Comparison of ENCODE assay signal across 9 cellular contexts in genomic region chr4:112312610-112313239, GRCh38. TPM values are rescaled to one million over a fixed set of nuclear protein-coding genes. Genes with fewer than 3 reads are reported as not detected.
DNase-seq lines count a peak whose midpoint lies in the region; ATAC-seq, FAIRE-seq and TF ChIP-seq lines count a peak whose summit lies in the region.
"Had no signal": no experiment of that assay in that cellular context is flagged by ENCODE, and none has a peak within 500 bp of the region (broad histone marks: within the 10 kb centered on the region; RNA-seq: fewer than 3 reads in every experiment).

No MANE protein-coding gene starts in this region.

- H3F3A ChIP-seq in OCI-LY1 (ENCODE audit: insufficient read depth, low read length), result no peaks in the 10 kb centered on the region

- intact Hi-C loops in MCF 10A (cut with micrococcal nuclease), result no loop called here
- intact Hi-C loops in activated T-helper 2 cell treated with anti-CD3 and anti-CD28 coated beads, Interferon-gamma antibody, Interleukin-2, Interleukin-4, amounts not matched to agents 10 μg/mL and 5 μg/mL and 100 μg/mL, durations not matched to agents 14 hours and 24 hours and 36 hours (cut with micrococcal nuclease), result no loop called here

- peak overlapping the region in 10 of 11 experiments; percentile 12 to 89 (median 66); a peak in 19 of 22 replicates for H3K4me2 ChIP-seq in BLaER1 treated with 17β-estradiol and CSF1 and Interleukin-3, amounts not matched to agents 10 nM and 100 nM
- peak overlapping the region; percentile 48 for H3K4me2 ChIP-seq in OCI-LY1 (ENCODE audit: low read length)
- H3K4me2 ChIP-seq: BLaER1 had no signal

- ATAC-seq in HG02973 (IDR thresholded peaks at IDR 0.05; ENCODE audit: unreplicated experiment), result peak; percentile 98

- TF ChIP-seq CTCF in OCI-LY1 (IDR thresholded peaks at IDR 0.05; ENCODE audit: low read length) (no peak), MCF 10A (IDR thresholded peaks at IDR 0.05; ENCODE audit: unreplicated experiment) (no peak)

- CTCF ChIA-PET in MCF 10A (lab: Yijun Ruan, JAX), result interaction anchor here (1.0 to 2.9 kb wide), 3 partner anchors 14 to 16 kb away, joined by 4 to 14 read pairs (median 8); no protein-coding TSS in a partner anchor

- peaks cover 14% of the 10 kb centered on the region for H3K36me3 Mint-ChIP-seq in MCF 10A (ENCODE audit: insufficient read depth, unreplicated experiment)
- H3K36me3 Mint-ChIP-seq in activated T-helper 2 cell treated with anti-CD3 and anti-CD28 coated beads, Interferon-gamma antibody, Interleukin-2, Interleukin-4, amounts not matched to agents 10 μg/mL and 5 μg/mL and 100 μg/mL, durations not matched to agents 14 hours and 24 hours and 36 hours (ENCODE audit: low read depth), result no peaks in the 10 kb centered on the region

- no peaks in the 10 kb centered on the region for H3K27me3 ChIP-seq in BLaER1 treated with 17β-estradiol and CSF1 and Interleukin-3, amounts not matched to agents 10 nM and 100 nM
- H3K27me3 ChIP-seq in OCI-LY1 (ENCODE audit: insufficient read depth, low read length), result no peaks in the 10 kb centered on the region
- H3K27me3 ChIP-seq: BLaER1 had no signal

- H3K9ac ChIP-seq in BLaER1 treated with 17β-estradiol and CSF1 and Interleukin-3, amounts not matched to agents 10 nM and 100 nM, result peak overlapping the region in 2 of 11 experiments; percentile 11 to 29; a peak in 6 of 22 replicates
- peak overlapping the region; percentile 3; the same call in 1 of the 2 replicates for H3K9ac ChIP-seq in OCI-LY1 (ENCODE audit: low read length)
- H3K9ac ChIP-seq: BLaER1 had no signal

- peak overlapping the region in 10 of 11 experiments; percentile 16 to 77 (median 54); a peak in 16 of 22 replicates for H3K27ac ChIP-seq in BLaER1 treated with 17β-estradiol and CSF1 and Interleukin-3, amounts not matched to agents 10 nM and 100 nM
- H3K27ac ChIP-seq in OCI-LY1 (ENCODE audit: low read depth, low read length, poor library complexity, severe bottlenecking), result peak overlapping the region; percentile 72
- H3K27ac ChIP-seq: BLaER1 had no signal

- no peaks in the 10 kb centered on the region; a peak in 1 of 22 replicates for H4K20me1 ChIP-seq in BLaER1 treated with 17β-estradiol and CSF1 and Interleukin-3, amounts not matched to agents 10 nM and 100 nM
- H4K20me1 ChIP-seq in OCI-LY1 (ENCODE audit: insufficient read depth, low read length), result no peaks in the 10 kb centered on the region
- H4K20me1 ChIP-seq: BLaER1 had no signal

- H3K9me3 Mint-ChIP-seq in MCF 10A (ENCODE audit: unreplicated experiment), result no peaks in the 10 kb centered on the region
- no peaks in the 10 kb centered on the region for H3K9me3 Mint-ChIP-seq in activated T-helper 2 cell treated with anti-CD3 and anti-CD28 coated beads, Interferon-gamma antibody, Interleukin-2, Interleukin-4, amounts not matched to agents 10 μg/mL and 5 μg/mL and 100 μg/mL, durations not matched to agents 14 hours and 24 hours and 36 hours

- H3K27me3 Mint-ChIP-seq in MCF 10A (ENCODE audit: insufficient read depth, unreplicated experiment), result no peaks in the 10 kb centered on the region
- no peaks in the 10 kb centered on the region for H3K27me3 Mint-ChIP-seq in activated T-helper 2 cell treated with anti-CD3 and anti-CD28 coated beads, Interferon-gamma antibody, Interleukin-2, Interleukin-4, amounts not matched to agents 10 μg/mL and 5 μg/mL and 100 μg/mL, durations not matched to agents 14 hours and 24 hours and 36 hours (ENCODE audit: low read depth)

- H3K79me2 ChIP-seq in OCI-LY1 (ENCODE audit: insufficient read depth, low read length), result no peaks in the 10 kb centered on the region

- H3K4me3 ChIP-seq in BLaER1 treated with 17β-estradiol and CSF1 and Interleukin-3, amounts not matched to agents 10 nM and 100 nM, result no peak overlapping the region; a peak in 1 of 20 replicates
- peak overlapping the region; percentile 15 for H3K4me3 ChIP-seq in OCI-LY1 (ENCODE audit: low read depth, low read length, poor library complexity, severe bottlenecking)
- H3K4me3 ChIP-seq: BLaER1 had no signal

- no peaks in the 10 kb centered on the region for H3K9me2 ChIP-seq in OCI-LY1 (ENCODE audit: low read depth, low read length)

- POLR2A ChIA-PET in MCF 10A (lab: Yijun Ruan, JAX), result interaction anchor here (1.1 kb wide), 1 partner anchor 10 kb away, joined by 4 read pairs; no protein-coding TSS in a partner anchor

- H3K4me1 Mint-ChIP-seq in MCF 10A (ENCODE audit: insufficient read depth, unreplicated experiment), result no peaks in the 10 kb centered on the region
- H3K4me1 Mint-ChIP-seq in activated T-helper 2 cell treated with anti-CD3 and anti-CD28 coated beads, Interferon-gamma antibody, Interleukin-2, Interleukin-4, amounts not matched to agents 10 μg/mL and 5 μg/mL and 100 μg/mL, durations not matched to agents 14 hours and 24 hours and 36 hours (ENCODE audit: low read depth), result no peaks in the 10 kb centered on the region

- no TSS peak for BruUV-seq in MCF 10A (replicated peaks; lab: Mats Ljungman, UMichigan)

- peaks cover 0 to 27% (median 2%) of the 10 kb centered on the region in 11 experiments; a peak in 8 of 22 replicates for H3K9me3 ChIP-seq in BLaER1 treated with 17β-estradiol and CSF1 and Interleukin-3, amounts not matched to agents 10 nM and 100 nM (replicated peaks in 1 of 11)
- H3K9me3 ChIP-seq in OCI-LY1 (ENCODE audit: low read length), result no peaks in the 10 kb centered on the region
- H3K9me3 ChIP-seq: BLaER1 had no signal

- DNase-seq in GM19239 (ENCODE audit: insufficient read length, low spot score) (peak; percentile 35), NCI-H2171 (lab: John Stamatoyannopoulos, UW) (no peak), MCF 10A (ENCODE audit: unreplicated experiment) (no peak), activated gamma-delta T cell treated with Interleukin-2 at 50 U/mL for 16 hours (no peak)
- no peak for DNase-seq in activated T-helper 2 cell treated with anti-CD3 and anti-CD28 coated beads, Interferon-gamma antibody, Interleukin-2, Interleukin-4, amounts not matched to agents 10 μg/mL and 5 μg/mL and 100 μg/mL, durations not matched to agents 14 hours and 24 hours and 36 hours (ENCODE audit: low spot score)

- peak overlapping the region; percentile 8 for H2AFZ ChIP-seq in OCI-LY1 (ENCODE audit: low read length)

- H3K4me1 ChIP-seq in BLaER1 treated with 17β-estradiol and CSF1 and Interleukin-3, amounts not matched to agents 10 nM and 100 nM, result peaks cover 0 to 76% (median 22%) of the 10 kb centered on the region in 10 experiments; a peak in 17 of 20 replicates
- H3K4me1 ChIP-seq in OCI-LY1 (ENCODE audit: insufficient read depth, low read length, severe bottlenecking), result peaks cover 31% of the 10 kb centered on the region

- H3K36me3 ChIP-seq in BLaER1 treated with 17β-estradiol and CSF1 and Interleukin-3, amounts not matched to agents 10 nM and 100 nM, result no peaks in the 10 kb centered on the region; a peak in 1 of 22 replicates
- H3K36me3 ChIP-seq in OCI-LY1 (ENCODE audit: insufficient read depth, low read length), result no peaks in the 10 kb centered on the region
- H3K36me3 ChIP-seq: BLaER1 had no signal

- FAIRE-seq in GM19239 (lab: Jason Lieb, UNC), result peak; percentile 100

- no peak overlapping the region for H3K27ac Mint-ChIP-seq in MCF 10A (ENCODE audit: low read depth, unreplicated experiment)
- H3K27ac Mint-ChIP-seq in activated T-helper 2 cell treated with anti-CD3 and anti-CD28 coated beads, Interferon-gamma antibody, Interleukin-2, Interleukin-4, amounts not matched to agents 10 μg/mL and 5 μg/mL and 100 μg/mL, durations not matched to agents 14 hours and 24 hours and 36 hours, result no peak overlapping the region

- H3K4me3 Mint-ChIP-seq in MCF 10A (ENCODE audit: unreplicated experiment), result no peak overlapping the region
- H3K4me3 Mint-ChIP-seq in activated T-helper 2 cell treated with anti-CD3 and anti-CD28 coated beads, Interferon-gamma antibody, Interleukin-2, Interleukin-4, amounts not matched to agents 10 μg/mL and 5 μg/mL and 100 μg/mL, durations not matched to agents 14 hours and 24 hours and 36 hours (ENCODE audit: low read depth), result no peak overlapping the region

RNA-seq across cellular contexts. Expression of gene ALPK1, which starts 15.6 kb away (rescaled TPM):
- 20.3 and 41.0 TPM in 2 replicates for total RNA-seq in MCF 10A (2022)
- total RNA-seq in activated T-helper 2 cell treated with anti-CD3 and anti-CD28 coated beads, Interferon-gamma antibody, Interleukin-2, Interleukin-4, amounts not matched to agents 10 μg/mL and 5 μg/mL and 100 μg/mL, durations not matched to agents 14 hours and 24 hours and 36 hours, result 2.9 and 3.8 TPM in 2 replicates

RNA-seq across cellular contexts. Expression of gene TIFA, which starts 27.0 kb away (rescaled TPM):
- total RNA-seq in MCF 10A (2022), result 7.0 and 9.7 TPM in 2 replicates
- 10.1 and 10.4 TPM in 2 replicates for total RNA-seq in activated T-helper 2 cell treated with anti-CD3 and anti-CD28 coated beads, Interferon-gamma antibody, Interleukin-2, Interleukin-4, amounts not matched to agents 10 μg/mL and 5 μg/mL and 100 μg/mL, durations not matched to agents 14 hours and 24 hours and 36 hours
